ENCODE assay signal across 7 cellular contexts in genomic region chr22:26479043-26479791, GRCh38. TPM values are rescaled to one million over a fixed set of nuclear protein-coding genes. Genes with fewer than 3 reads are reported as not detected.
A peak's percentile ranks its signal among the peaks of the same experiment; 100 is the strongest.
DNase-seq lines count a peak whose midpoint lies in the region; ATAC-seq and TF ChIP-seq lines count a peak whose summit lies in the region.

No MANE protein-coding gene starts in this region.

- intact Hi-C loops in dorsolateral prefrontal cortex (cut with DNase I): no loop called here

- H3K27me3 ChIP-seq in dorsolateral prefrontal cortex: no peaks in the 10 kb centered on the region

- peak overlapping the region in 57 of 59 donors; percentile 1 to 99 (median 38) for H3K4me3 ChIP-seq in dorsolateral prefrontal cortex

- peak; percentile 25 for TF ChIP-seq POLR2A in GM19099 (IDR thresholded peaks at IDR 0.05; ENCODE audit: extremely low read depth, insufficient read length, low read depth)

- ATAC-seq in GM18858 (IDR thresholded peaks at IDR 0.05; ENCODE audit: unreplicated experiment): no peak

- peak overlapping the region in 49 of 59 donors; percentile 0 to 97 (median 47) for H3K27ac ChIP-seq in dorsolateral prefrontal cortex

- peak; percentile 60 for DNase-seq in NCI-H82 (lab: John Stamatoyannopoulos, UW)
- DNase-seq in dorsolateral prefrontal cortex: peak in 1 of 10 donors; percentile 26
- peak; percentile 25 for DNase-seq in pons (ENCODE audit: low spot score)
- DNase-seq in LoVo (ENCODE audit: low spot score): no peak
- DNase-seq in dedifferentiated amniotic fluid mesenchymal stem cell (ENCODE audit: extremely low spot score): no peak

- peak in 1 of 56 donors; percentile 10 for TF ChIP-seq CTCF in dorsolateral prefrontal cortex (IDR thresholded peaks at IDR 0.05 in 54 of 56, conservative IDR thresholded peaks at IDR 0.05 in 2 of 56; ENCODE audit: low read depth in 1 of 56, partially characterized antibody in 56 of 56)

RNA-seq across cellular contexts. Expression of gene HPS4, which starts 4.4 kb away (rescaled TPM):
- 10 to 100 TPM; 31.0 to 59.1 (median 45.3) TPM for total RNA-seq in dorsolateral prefrontal cortex

RNA-seq across cellular contexts. Expression of gene SRRD, which starts 4.5 kb away (rescaled TPM):
- total RNA-seq in dorsolateral prefrontal cortex: 10 to 100 TPM; 15.0 to 37.8 (median 23.3) TPM

RNA-seq across cellular contexts. Expression of gene TFIP11, which starts 33.1 kb away (rescaled TPM):
- total RNA-seq in dorsolateral prefrontal cortex: 10 to 100 TPM; 27.4 to 51.0 (median 35.3) TPM

RNA-seq across cellular contexts. Expression of gene ASPHD2, which starts 50.2 kb away (rescaled TPM):
- 10 to 100 TPM in 111 of 120 experiments, 1 to 10 TPM in 9; 4.8 to 24.5 (median 15.5) TPM for total RNA-seq in dorsolateral prefrontal cortex

Comparison
In these comparisons a context has a peak if more than half of its experiments do, and no peak if none do; other contexts are left out.
1. DNase-seq: peak in NCI-H82 (single experiment) and pons (single experiment); none in LoVo (single experiment) and dedifferentiated amniotic fluid mesenchymal stem cell (single experiment).